ENCODE assay signal across 8 cellular contexts in genomic region chr5:179620293-179620692, GRCh38. TPM values are rescaled to one million over a fixed set of nuclear protein-coding genes. Genes with fewer than 3 reads are reported as not detected.
DNase-seq lines count a peak whose midpoint lies in the region; ATAC-seq, FAIRE-seq and TF ChIP-seq lines count a peak whose summit lies in the region.

No MANE protein-coding gene starts in this region.

- TF ChIP-seq CTCF in BE2C (IDR thresholded peaks at IDR 0.05; ENCODE audit: low read depth, low read length): no peak
- no peak for TF ChIP-seq CTCF in body of pancreas (IDR thresholded peaks at IDR 0.05)

- peaks cover 88% of the 10 kb centered on the region for H3K36me3 Mint-ChIP-seq in central memory CD8-positive, alpha-beta T cell (ENCODE audit: insufficient read depth)
- peaks cover 36 to 73% (median 61%) of the 10 kb centered on the region in 5 donors for H3K36me3 Mint-ChIP-seq in naive thymus-derived CD4-positive, alpha-beta T cell

- no peak for TF ChIP-seq EP300 in Ishikawa (IDR thresholded peaks at IDR 0.05; ENCODE audit: borderline replicate concordance)

- peak overlapping the region; percentile 98 for H3K27ac ChIP-seq in naive thymus-derived CD4-positive, alpha-beta T cell (ENCODE audit: low read depth, low read length)
- H3K27ac ChIP-seq in body of pancreas (peak overlapping the region in 2 of 4 donors; percentile 34 to 98), small intestine (ENCODE audit: low read depth in 1 of 2, low read length in 1 of 2) (no peak overlapping the region)

- peaks cover 4% of the 10 kb centered on the region; the same call in 1 of the 2 replicates for H3K4me1 ChIP-seq in BE2C
- peaks cover 65 to 67% of the 10 kb centered on the region in 2 donors for H3K4me1 ChIP-seq in naive thymus-derived CD4-positive, alpha-beta T cell (ENCODE audit: control insufficient read depth in 2 of 2, insufficient read depth in 2 of 2, low read length in 2 of 2)
- H3K4me1 ChIP-seq in body of pancreas: peaks cover 64% of the 10 kb centered on the region
- H3K4me1 ChIP-seq in small intestine (ENCODE audit: control insufficient read depth in 2 of 2, insufficient read depth in 1 of 2, low read depth in 1 of 2, low read length in 1 of 2): peaks cover 0 to 3% of the 10 kb centered on the region in 2 donors

- peak overlapping the region; percentile 100 for H3K27ac Mint-ChIP-seq in central memory CD8-positive, alpha-beta T cell (ENCODE audit: low read depth)
- peak overlapping the region in 8 of 9 donors; percentile 90 to 99 (median 99) for H3K27ac Mint-ChIP-seq in naive thymus-derived CD4-positive, alpha-beta T cell

- H3K27me3 ChIP-seq in BE2C (no peaks in the 10 kb centered on the region; the same call in 1 of the 2 replicates), body of pancreas (no peaks in the 10 kb centered on the region), small intestine (ENCODE audit: control insufficient read depth in 2 of 2, insufficient read depth in 2 of 2, low read length in 2 of 2) (no peaks in the 10 kb centered on the region)
- no peaks in the 10 kb centered on the region for H3K27me3 ChIP-seq in naive thymus-derived CD4-positive, alpha-beta T cell (ENCODE audit: control insufficient read depth in 2 of 2, insufficient read depth in 2 of 2, low read length in 2 of 2)

- H3K36me3 ChIP-seq in BE2C (peaks cover 79% of the 10 kb centered on the region), body of pancreas (replicated peaks in 1 of 2; ENCODE audit: insufficient read depth in 1 of 2, low read depth in 2 of 2) (peaks cover 17 to 33% of the 10 kb centered on the region in 2 donors), small intestine (ENCODE audit: control insufficient read depth in 2 of 2, insufficient read depth in 2 of 2, low read length in 2 of 2) (peaks cover 23 to 32% of the 10 kb centered on the region in 2 donors)
- H3K36me3 ChIP-seq in naive thymus-derived CD4-positive, alpha-beta T cell (ENCODE audit: control insufficient read depth in 2 of 3, insufficient read depth in 3 of 3, low read length in 3 of 3): peaks cover 48 to 69% (median 67%) of the 10 kb centered on the region in 3 experiments

- no peaks in the 10 kb centered on the region for H3K9me3 ChIP-seq in BE2C
- H3K9me3 ChIP-seq in naive thymus-derived CD4-positive, alpha-beta T cell (ENCODE audit: control insufficient read depth in 2 of 3, low read length in 3 of 3): no peaks in the 10 kb centered on the region
- H3K9me3 ChIP-seq in body of pancreas: no peaks in the 10 kb centered on the region
- H3K9me3 ChIP-seq in small intestine (ENCODE audit: control insufficient read depth, low read depth): no peaks in the 10 kb centered on the region

- POLR2A ChIA-PET in naive thymus-derived CD4-positive, alpha-beta T cell (lab: Charles Lee): interaction anchor here (0.6 to 9.5 kb wide), 11 partner anchors 7 to 111 kb away, joined by 3 to 135 read pairs (median 4); partner anchors contain the start of genes MAML1 and RUFY1

- CTCF ChIA-PET in naive thymus-derived CD4-positive, alpha-beta T cell (lab: Charles Lee): interaction anchor here (1.1 kb wide), 1 partner anchor 9 kb away, joined by 3 read pairs; no protein-coding TSS in a partner anchor

- H3K4me1 Mint-ChIP-seq in central memory CD8-positive, alpha-beta T cell: peaks cover 84% of the 10 kb centered on the region
- H3K4me1 Mint-ChIP-seq in naive thymus-derived CD4-positive, alpha-beta T cell: peaks cover 58 to 85% (median 73%) of the 10 kb centered on the region in 7 donors

- peak overlapping the region; percentile 97 for H3K4me3 Mint-ChIP-seq in central memory CD8-positive, alpha-beta T cell
- H3K4me3 Mint-ChIP-seq in naive thymus-derived CD4-positive, alpha-beta T cell: peak overlapping the region; percentile 82 to 99 (median 98)

- no peaks in the 10 kb centered on the region for H3K27me3 Mint-ChIP-seq in central memory CD8-positive, alpha-beta T cell
- H3K27me3 Mint-ChIP-seq in naive thymus-derived CD4-positive, alpha-beta T cell: peaks cover 0 to 8% (median 0%) of the 10 kb centered on the region in 5 donors

- 0 to 2% methylated on average over 3 of the region's 3 CpGs for WGBS in body of pancreas, 2 donors
- 0 to 3% (median 1%) methylated on average over 3 of the region's 3 CpGs for WGBS in small intestine, 3 donors

- no peak for DNase-seq in BE2C
- no peak for DNase-seq in central memory CD8-positive, alpha-beta T cell (ENCODE audit: low spot score in 2 of 2)
- DNase-seq in naive thymus-derived CD4-positive, alpha-beta T cell: no peak
- DNase-seq in midbrain (lab: John Stamatoyannopoulos, UW): no peak
- no peak for DNase-seq in body of pancreas
- no peak for DNase-seq in small intestine

- ATAC-seq in central memory CD8-positive, alpha-beta T cell (replicated peaks; ENCODE audit: extremely low read depth, poor library complexity, severe bottlenecking): no peak
- no peak for ATAC-seq in naive thymus-derived CD4-positive, alpha-beta T cell
- ATAC-seq in body of pancreas: no peak
- no peak for ATAC-seq in HG02678 (IDR thresholded peaks at IDR 0.05; ENCODE audit: unreplicated experiment)

- TF ChIP-seq POLR2A in body of pancreas (IDR thresholded peaks at IDR 0.05): no peak

- intact Hi-C loops in naive thymus-derived CD4-positive, alpha-beta T cell (cut with micrococcal nuclease): loop anchor here (5.0 kb wide), 6 partner anchors 177 to 1642 kb away; partner anchors contain the start of genes CLK4 (in 1 of the 2), CNOT6 (in 1 of the 2), TBC1D9B (in 1 of the 2) and TRIM52 (in 1 of the 2)
- intact Hi-C loops in body of pancreas (cut with DNase I): no loop called here

- TF ChIP-seq RAD21 in Ishikawa (IDR thresholded peaks at IDR 0.05; ENCODE audit: low read depth): no peak

- peak overlapping the region; percentile 94 for H3K4me3 ChIP-seq in BE2C (ENCODE audit: low read depth, low read length)
- H3K4me3 ChIP-seq in naive thymus-derived CD4-positive, alpha-beta T cell (ENCODE audit: low read length): peak overlapping the region; percentile 57
- H3K4me3 ChIP-seq in body of pancreas: no peak overlapping the region
- H3K4me3 ChIP-seq in small intestine (ENCODE audit: low read depth in 1 of 2, low read length in 2 of 2): peak overlapping the region in 1 of 2 donors; percentile 80

- FAIRE-seq in small intestine (lab: Jason Lieb, UNC): no peak

- no peaks in the 10 kb centered on the region for H3K9me3 Mint-ChIP-seq in central memory CD8-positive, alpha-beta T cell
- H3K9me3 Mint-ChIP-seq in naive thymus-derived CD4-positive, alpha-beta T cell: peaks cover 0 to 16% (median 0%) of the 10 kb centered on the region in 11 donors

TF ChIP-seq in Ishikawa, 13 proteins besides CTCF, POLR2A, EP300 and RAD21:
- TF ChIP-seq REST (IDR thresholded peaks at IDR 0.05; ENCODE audit: low read depth) (no peak), CEBPB (IDR thresholded peaks at IDR 0.05) (no peak), ZBTB7A (IDR thresholded peaks at IDR 0.05; ENCODE audit: low read depth) (no peak), USF1 (IDR thresholded peaks at IDR 0.05) (peak; percentile 53; the same call in 1 of the 2 replicates), MAX (IDR thresholded peaks at IDR 0.05) (no peak)

RNA-seq across cellular contexts. Expression of gene HNRNPH1, which starts 3.2 kb away (rescaled TPM):
- polyA plus RNA-seq in BE2C (2012; ENCODE audit: insufficient read depth, insufficient read length, low read depth): 678 TPM
- 1,000 to 10,000 TPM; 1,010 to 2,239 (median 1,692) TPM for total RNA-seq in naive thymus-derived CD4-positive, alpha-beta T cell
- 100 to 1,000 TPM; 120 to 141 TPM for polyA plus RNA-seq in naive thymus-derived CD4-positive, alpha-beta T cell
- total RNA-seq in body of pancreas: 100 to 1,000 TPM; 335 to 732 TPM
- 100 to 1,000 TPM in 2 of 3 donors, 10 to 100 TPM in 1; 97.5 to 190 (median 176) TPM for polyA plus RNA-seq in small intestine

Comparison
In these comparisons a context has a peak if more than half of its experiments do, and no peak if none do; other contexts are left out.
1. H3K4me3 ChIP-seq: peak in BE2C (single experiment) and naive thymus-derived CD4-positive, alpha-beta T cell (single experiment); none in body of pancreas (0 of 2).